In genomic region chr5:150573216-150573615, GRCh38 we compare ENCODE assay signal across 16 cellular contexts.
DNase-seq lines count a peak whose midpoint lies in the region; ATAC-seq and TF ChIP-seq lines count a peak whose summit lies in the region.
"Had no signal": no experiment of that assay in that cellular context is flagged by ENCODE, and none has a peak within 500 bp of the region (broad histone marks: within the 10 kb centered on the region; RNA-seq: fewer than 3 reads in every experiment).

No MANE protein-coding gene starts in this region.

- H2BK20ac ChIP-seq in IMR-90 (ENCODE audit: low read depth, low read length): no peak overlapping the region

- H3K14ac ChIP-seq in IMR-90 (replicated peaks; ENCODE audit: low read depth, low read length): no peak overlapping the region
- H3K14ac ChIP-seq in trophoblast cell (ENCODE audit: low read length): no peak overlapping the region

- H3K9ac ChIP-seq in IMR-90 (ENCODE audit: low read depth, low read length) (no peak overlapping the region), trophoblast cell (ENCODE audit: low read length) (no peak overlapping the region)

- ATAC-seq in IMR-90 (ENCODE audit: low read depth) (peak; percentile 72), body of pancreas (no peak)

- CTCF ChIA-PET in IMR-90 (lab: Yijun Ruan, JAX) (interaction anchor here (1.3 to 2.1 kb wide), 2 partner anchors 12 to 13 kb away, joined by 4 read pairs; no protein-coding TSS in a partner anchor), OCI-LY7 (lab: Charles Lee; ENCODE audit: unreplicated experiment) (no interaction called here)

- H4K91ac ChIP-seq in IMR-90 (ENCODE audit: insufficient read depth, low read depth, low read length) (0 out of 2 replicates have a peak overlapping the region, but pooled peaks have one; percentile 17), trophoblast cell (ENCODE audit: low read depth, low read length) (peak overlapping the region; percentile 37)

- no peak for DNase-seq in IMR-90
- DNase-seq in amniotic epithelial cell (ENCODE audit: low read depth): peak; percentile 34
- DNase-seq in iris pigment epithelial cell (ENCODE audit: low read depth): peak; percentile 45
- no peak for DNase-seq in trophoblast cell
- no peak for DNase-seq in body of pancreas
- DNase-seq in activated CD4-positive, alpha-beta T cell treated with anti-CD3 and anti-CD28 coated beads, Interleukin-2, amount 50 U/mL, for 1 hour: no peak
- no peak for DNase-seq in OCI-LY7 (ENCODE audit: low spot score)
- DNase-seq: BE2C; CD4-positive, alpha-beta memory T cell; DMS153; DND-41; GDM1; GOT3; H9 had no signal

- H3K9me1 ChIP-seq in IMR-90 (ENCODE audit: insufficient read depth, low read length): no peaks in the 10 kb centered on the region; the same call in 1 of the 2 replicates

- TF ChIP-seq CTCF in IMR-90 (conservative IDR thresholded peaks at IDR 0.05; ENCODE audit: low read depth, low read length): no peak
- no peak for TF ChIP-seq CTCF in body of pancreas (IDR thresholded peaks at IDR 0.05)
- no peak for TF ChIP-seq CTCF in OCI-LY7 (conservative IDR thresholded peaks at IDR 0.05; ENCODE audit: low read length)

- BruUV-seq in IMR-90 (replicated peaks; lab: Mats Ljungman, UMichigan) (no TSS peak), OCI-LY7 (replicated peaks; lab: Mats Ljungman, UMichigan) (no TSS peak)

- no peak overlapping the region for H4K12ac ChIP-seq in trophoblast cell (ENCODE audit: low read depth, low read length)

- H2BK120ac ChIP-seq in IMR-90 (ENCODE audit: low read depth, low read length) (0 out of 2 replicates have a peak overlapping the region, but pooled peaks have one; percentile 18), trophoblast cell (ENCODE audit: insufficient read depth, low read length, poor library complexity) (peak overlapping the region; percentile 35)

- H4K5ac ChIP-seq in IMR-90 (ENCODE audit: low read depth, low read length): no peak overlapping the region

- H2BK12ac ChIP-seq in trophoblast cell (ENCODE audit: low read length): peak overlapping the region; percentile 30

- H3K27me3 ChIP-seq in IMR-90 (ENCODE audit: control insufficient read depth, insufficient read depth, low read length): no peaks in the 10 kb centered on the region
- no peaks in the 10 kb centered on the region for H3K27me3 ChIP-seq in trophoblast cell (ENCODE audit: insufficient read depth, low read length)
- no peaks in the 10 kb centered on the region for H3K27me3 ChIP-seq in body of pancreas
- H3K27me3 ChIP-seq: BE2C had no signal

- intact Hi-C loops in IMR-90 (cut with micrococcal nuclease) (no loop called here), body of pancreas (cut with DNase I) (no loop called here), OCI-LY7 (cut with micrococcal nuclease; ENCODE audit: unreplicated experiment) (no loop called here)

- peaks cover 4% of the 10 kb centered on the region for H3K79me2 ChIP-seq in trophoblast cell (ENCODE audit: control insufficient read depth, insufficient read depth, low read length, poor library complexity)
- no peaks in the 10 kb centered on the region for H3K79me2 ChIP-seq in OCI-LY7 (ENCODE audit: insufficient read depth, low read depth, low read length)

- H3K4me2 ChIP-seq in IMR-90 (ENCODE audit: low read depth, low read length) (no peak overlapping the region), trophoblast cell (ENCODE audit: low read length) (no peak overlapping the region), OCI-LY7 (ENCODE audit: low read length) (no peak overlapping the region)
- H3K4me2 ChIP-seq: A549 had no signal

- no peak overlapping the region for H3K56ac ChIP-seq in IMR-90 (ENCODE audit: extremely low read depth, insufficient read depth, low read length)

- H3K4ac ChIP-seq in IMR-90 (ENCODE audit: low read depth, low read length) (peak overlapping the region; percentile 1; the same call in 1 of the 2 replicates), trophoblast cell (ENCODE audit: low read depth, low read length) (no peak overlapping the region)

- H4K8ac ChIP-seq in IMR-90 (ENCODE audit: low read depth in 2 of 2, low read length in 2 of 2) (no peak overlapping the region), trophoblast cell (ENCODE audit: low read depth, low read length) (no peak overlapping the region)

- TF ChIP-seq POLR2A in IMR-90 (IDR thresholded peaks at IDR 0.05; ENCODE audit: low read depth, low read length): no peak
- TF ChIP-seq POLR2A in body of pancreas (IDR thresholded peaks at IDR 0.05): no peak

- H2AK9ac ChIP-seq in IMR-90 (replicated peaks; ENCODE audit: low read depth, low read length, poor library complexity): no peak overlapping the region

- no peaks in the 10 kb centered on the region for H3K79me1 ChIP-seq in IMR-90 (ENCODE audit: low read depth in 1 of 2, low read length in 2 of 2)
- peaks cover 32% of the 10 kb centered on the region for H3K79me1 ChIP-seq in trophoblast cell (ENCODE audit: low read length)

- H4K20me1 ChIP-seq in IMR-90 (ENCODE audit: insufficient read depth, low read length) (no peaks in the 10 kb centered on the region), OCI-LY7 (ENCODE audit: insufficient read depth, low read length) (no peaks in the 10 kb centered on the region)

- in situ Hi-C loops in IMR-90 (cut with MboI; ENCODE audit: low sequenced_read_pairs): no loop called here

- POLR2A ChIA-PET in IMR-90 (lab: Charles Lee; ENCODE audit: unreplicated experiment): interaction anchor here (0.6 to 0.7 kb wide), 3 partner anchors 67 to 177 kb away, joined by 3 to 15 read pairs (median 4); partner anchors contain the start of gene SYNPO
- POLR2A ChIA-PET in OCI-LY7 (lab: Charles Lee): interaction anchor here (0.7 to 0.8 kb wide), 3 partner anchors 13 to 558 kb away, joined by 3 read pairs; no protein-coding TSS in a partner anchor

- H3K27ac ChIP-seq in IMR-90 (ENCODE audit: insufficient read depth, low read length) (peak overlapping the region; percentile 51; the same call in 1 of the 2 replicates), trophoblast cell (ENCODE audit: low read depth, low read length) (no peak overlapping the region), body of pancreas (no peak overlapping the region), OCI-LY7 (ENCODE audit: low read depth, low read length, poor library complexity, severe bottlenecking) (no peak overlapping the region)
- H3K27ac ChIP-seq: A549, C4-2B had no signal

- no CpG with 5 or more reads among the region's 5 CpGs for WGBS in IMR-90 (ENCODE audit: extremely low coverage in 2 of 2, insufficient read length in 1 of 2), 2 experiments
- no CpG with 5 or more reads among the region's 5 CpGs for WGBS in trophoblast cell (ENCODE audit: extremely low coverage, insufficient coverage, insufficient read length)
- WGBS in body of pancreas, 2 donors: 89 to 90% methylated on average over 5 of the region's 5 CpGs

- H3K4me3 ChIP-seq in IMR-90 (ENCODE audit: insufficient read depth, low read depth, low read length) (no peak overlapping the region), trophoblast cell (ENCODE audit: low read depth, low read length) (no peak overlapping the region), body of pancreas (no peak overlapping the region), OCI-LY7 (ENCODE audit: low read depth, low read length, poor library complexity, severe bottlenecking) (no peak overlapping the region)
- H3K4me3 ChIP-seq: A549 had no signal

- H3K9me3 ChIP-seq in IMR-90 (ENCODE audit: control insufficient read depth, insufficient read depth, low read length) (no peaks in the 10 kb centered on the region), trophoblast cell (ENCODE audit: insufficient read depth, low read depth, low read length) (peaks cover 2% of the 10 kb centered on the region), body of pancreas (no peaks in the 10 kb centered on the region), OCI-LY7 (ENCODE audit: low read length) (no peaks in the 10 kb centered on the region)
- H3K9me3 ChIP-seq: A549, BE2C had no signal

- peaks cover 8% of the 10 kb centered on the region for H3K4me1 ChIP-seq in IMR-90 (ENCODE audit: control insufficient read depth, insufficient read depth, low read length)
- peaks cover 5 to 6% of the 10 kb centered on the region in 2 experiments for H3K4me1 ChIP-seq in trophoblast cell (ENCODE audit: control insufficient read depth in 1 of 2, insufficient read depth in 2 of 2, low read length in 2 of 2)
- no peaks in the 10 kb centered on the region for H3K4me1 ChIP-seq in body of pancreas
- no peaks in the 10 kb centered on the region for H3K4me1 ChIP-seq in OCI-LY7 (ENCODE audit: insufficient read depth, low read length, poor library complexity, severe bottlenecking)
- H3K4me1 ChIP-seq: A549 had no signal

- no peak overlapping the region for H2BK15ac ChIP-seq in IMR-90 (ENCODE audit: low read depth, low read length)

- no peak overlapping the region for H2BK5ac ChIP-seq in IMR-90 (ENCODE audit: low read depth, low read length, poor library complexity, severe bottlenecking)
- no peak overlapping the region for H2BK5ac ChIP-seq in trophoblast cell (ENCODE audit: low read depth, low read length, poor library complexity)

- dilution Hi-C loops in IMR-90 (cut with HindIII; ENCODE audit: low sequenced_read_pairs, unreplicated experiment): no loop called here

- H2AFZ ChIP-seq in IMR-90 (replicated peaks; ENCODE audit: low read length, poor library complexity): no peak overlapping the region
- H2AFZ ChIP-seq in trophoblast cell (ENCODE audit: insufficient read depth, low read length, poor library complexity): no peak overlapping the region
- no peak overlapping the region for H2AFZ ChIP-seq in OCI-LY7 (ENCODE audit: low read length)

- H2AK5ac ChIP-seq in IMR-90 (ENCODE audit: low read depth, low read length) (no peak overlapping the region), trophoblast cell (ENCODE audit: low read length) (no peak overlapping the region)

- H3K36me3 ChIP-seq in IMR-90 (ENCODE audit: control insufficient read depth, insufficient read depth, low read length): no peaks in the 10 kb centered on the region
- H3K36me3 ChIP-seq in trophoblast cell (ENCODE audit: control insufficient read depth in 1 of 2, insufficient read depth in 2 of 2, low read length in 2 of 2): no peaks in the 10 kb centered on the region
- H3K36me3 ChIP-seq in body of pancreas (replicated peaks in 1 of 2; ENCODE audit: insufficient read depth in 1 of 2, low read depth in 2 of 2): no peaks in the 10 kb centered on the region
- no peaks in the 10 kb centered on the region for H3K36me3 ChIP-seq in OCI-LY7 (ENCODE audit: insufficient read depth, low read length)
- H3K36me3 ChIP-seq: BE2C had no signal

- H3K23ac ChIP-seq in IMR-90 (ENCODE audit: low read depth, low read length): no peak overlapping the region; the same call in 1 of the 2 replicates
- H3K23ac ChIP-seq in trophoblast cell (ENCODE audit: low read length): no peak overlapping the region

- H3K18ac ChIP-seq in IMR-90 (ENCODE audit: low read depth, low read length) (no peak overlapping the region), trophoblast cell (ENCODE audit: low read length) (no peak overlapping the region)

- H3K9me2 ChIP-seq in OCI-LY7 (ENCODE audit: insufficient read depth, low read length): no peaks in the 10 kb centered on the region

- TF ChIP-seq RAD21 in IMR-90 (IDR thresholded peaks at IDR 0.05; ENCODE audit: low read length): no peak

TF ChIP-seq in IMR-90, 13 proteins besides CTCF, POLR2A, EP300 and RAD21 (continues in another document):
- TF ChIP-seq BHLHE40 (IDR thresholded peaks at IDR 0.05; ENCODE audit: low read depth, low read length) (no peak), CEBPB (IDR thresholded peaks at IDR 0.05; ENCODE audit: low read depth, low read length) (no peak), MXI1 (IDR thresholded peaks at IDR 0.05; ENCODE audit: borderline replicate concordance, low read depth, low read length) (no peak), NFE2L2 (IDR thresholded peaks at IDR 0.05; ENCODE audit: low read depth, low read length) (no peak)

Comparison
In these comparisons a context has a peak if more than half of its experiments do, and no peak if none do; other contexts are left out.
1. DNase-seq: peak in amniotic epithelial cell (single experiment) and iris pigment epithelial cell (single experiment); none in IMR-90 (single experiment), trophoblast cell (0 of 2), body of pancreas (0 of 4), activated CD4-positive, alpha-beta T cell treated with anti-CD3 and anti-CD28 coated beads, Interleukin-2, amount 50 U/mL, for 1 hour (single experiment) and OCI-LY7 (single experiment).